1 cellular context compared by ENCODE assay signal in the genomic region with DNA sequence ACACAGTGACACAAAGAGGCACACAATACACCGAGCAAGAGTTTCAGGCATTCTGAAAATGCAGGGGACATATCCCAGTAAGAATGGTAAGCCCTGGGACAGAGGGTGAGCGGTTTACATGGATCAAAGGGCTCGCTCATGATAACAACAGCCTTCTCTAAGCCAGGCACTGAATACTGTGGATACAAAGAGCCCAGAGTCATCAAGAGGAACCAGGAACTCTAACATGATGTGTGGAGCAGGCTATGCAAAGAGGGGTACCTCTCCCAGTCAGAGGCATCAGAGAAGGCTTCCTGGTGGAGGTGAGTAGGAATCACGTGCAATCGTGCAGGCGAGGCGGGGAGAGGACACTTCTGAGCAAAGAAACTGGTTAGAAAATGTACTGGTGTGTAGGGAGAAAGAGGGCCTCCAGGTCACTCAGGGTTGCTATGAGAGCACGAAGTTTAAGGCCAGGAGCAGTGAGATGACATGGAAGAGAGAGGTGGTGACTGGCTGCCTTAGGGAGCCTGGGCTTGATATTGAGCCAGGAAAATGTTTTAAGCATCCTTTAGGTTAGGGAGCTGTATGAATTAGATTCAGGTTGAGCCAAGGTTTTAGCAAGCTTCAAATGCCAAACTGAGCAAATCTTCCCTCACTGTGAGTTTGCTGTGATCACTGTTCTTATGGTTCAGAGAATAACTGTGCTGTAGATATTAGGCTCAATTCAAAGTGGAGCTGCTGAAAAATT.
A peak's percentile ranks its signal among the peaks of the same experiment; 100 is the strongest.
TF ChIP-seq lines count a peak whose summit lies in the region.

No MANE protein-coding gene starts in this region.

TF ChIP-seq in HepG2, 621 proteins besides CTCF, POLR2A, EP300 and RAD21 (continued from another document):
- TF ChIP-seq, protein P1, sequence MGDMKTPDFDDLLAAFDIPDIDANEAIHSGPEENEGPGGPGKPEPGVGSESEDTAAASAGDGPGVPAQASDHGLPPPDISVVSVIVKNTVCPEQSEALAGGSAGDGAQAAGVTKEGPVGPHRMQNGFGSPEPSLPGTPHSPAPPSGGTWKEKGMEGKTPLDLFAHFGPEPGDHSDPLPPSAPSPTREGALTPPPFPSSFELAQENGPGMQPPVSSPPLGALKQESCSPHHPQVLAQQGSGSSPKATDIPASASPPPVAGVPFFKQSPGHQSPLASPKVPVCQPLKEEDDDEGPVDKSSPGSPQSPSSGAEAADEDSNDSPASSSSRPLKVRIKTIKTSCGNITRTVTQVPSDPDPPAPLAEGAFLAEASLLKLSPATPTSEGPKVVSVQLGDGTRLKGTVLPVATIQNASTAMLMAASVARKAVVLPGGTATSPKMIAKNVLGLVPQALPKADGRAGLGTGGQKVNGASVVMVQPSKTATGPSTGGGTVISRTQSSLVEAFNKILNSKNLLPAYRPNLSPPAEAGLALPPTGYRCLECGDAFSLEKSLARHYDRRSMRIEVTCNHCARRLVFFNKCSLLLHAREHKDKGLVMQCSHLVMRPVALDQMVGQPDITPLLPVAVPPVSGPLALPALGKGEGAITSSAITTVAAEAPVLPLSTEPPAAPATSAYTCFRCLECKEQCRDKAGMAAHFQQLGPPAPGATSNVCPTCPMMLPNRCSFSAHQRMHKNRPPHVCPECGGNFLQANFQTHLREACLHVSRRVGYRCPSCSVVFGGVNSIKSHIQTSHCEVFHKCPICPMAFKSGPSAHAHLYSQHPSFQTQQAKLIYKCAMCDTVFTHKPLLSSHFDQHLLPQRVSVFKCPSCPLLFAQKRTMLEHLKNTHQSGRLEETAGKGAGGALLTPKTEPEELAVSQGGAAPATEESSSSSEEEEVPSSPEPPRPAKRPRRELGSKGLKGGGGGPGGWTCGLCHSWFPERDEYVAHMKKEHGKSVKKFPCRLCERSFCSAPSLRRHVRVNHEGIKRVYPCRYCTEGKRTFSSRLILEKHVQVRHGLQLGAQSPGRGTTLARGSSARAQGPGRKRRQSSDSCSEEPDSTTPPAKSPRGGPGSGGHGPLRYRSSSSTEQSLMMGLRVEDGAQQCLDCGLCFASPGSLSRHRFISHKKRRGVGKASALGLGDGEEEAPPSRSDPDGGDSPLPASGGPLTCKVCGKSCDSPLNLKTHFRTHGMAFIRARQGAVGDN (CRISPR knock-in tag; IDR thresholded peaks at IDR 0.05): peak; percentile 48; the same call in 1 of the 2 replicates
- TF ChIP-seq, protein P2, sequence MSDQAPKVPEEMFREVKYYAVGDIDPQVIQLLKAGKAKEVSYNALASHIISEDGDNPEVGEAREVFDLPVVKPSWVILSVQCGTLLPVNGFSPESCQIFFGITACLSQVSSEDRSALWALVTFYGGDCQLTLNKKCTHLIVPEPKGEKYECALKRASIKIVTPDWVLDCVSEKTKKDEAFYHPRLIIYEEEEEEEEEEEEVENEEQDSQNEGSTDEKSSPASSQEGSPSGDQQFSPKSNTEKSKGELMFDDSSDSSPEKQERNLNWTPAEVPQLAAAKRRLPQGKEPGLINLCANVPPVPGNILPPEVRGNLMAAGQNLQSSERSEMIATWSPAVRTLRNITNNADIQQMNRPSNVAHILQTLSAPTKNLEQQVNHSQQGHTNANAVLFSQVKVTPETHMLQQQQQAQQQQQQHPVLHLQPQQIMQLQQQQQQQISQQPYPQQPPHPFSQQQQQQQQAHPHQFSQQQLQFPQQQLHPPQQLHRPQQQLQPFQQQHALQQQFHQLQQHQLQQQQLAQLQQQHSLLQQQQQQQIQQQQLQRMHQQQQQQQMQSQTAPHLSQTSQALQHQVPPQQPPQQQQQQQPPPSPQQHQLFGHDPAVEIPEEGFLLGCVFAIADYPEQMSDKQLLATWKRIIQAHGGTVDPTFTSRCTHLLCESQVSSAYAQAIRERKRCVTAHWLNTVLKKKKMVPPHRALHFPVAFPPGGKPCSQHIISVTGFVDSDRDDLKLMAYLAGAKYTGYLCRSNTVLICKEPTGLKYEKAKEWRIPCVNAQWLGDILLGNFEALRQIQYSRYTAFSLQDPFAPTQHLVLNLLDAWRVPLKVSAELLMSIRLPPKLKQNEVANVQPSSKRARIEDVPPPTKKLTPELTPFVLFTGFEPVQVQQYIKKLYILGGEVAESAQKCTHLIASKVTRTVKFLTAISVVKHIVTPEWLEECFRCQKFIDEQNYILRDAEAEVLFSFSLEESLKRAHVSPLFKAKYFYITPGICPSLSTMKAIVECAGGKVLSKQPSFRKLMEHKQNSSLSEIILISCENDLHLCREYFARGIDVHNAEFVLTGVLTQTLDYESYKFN (CRISPR knock-in tag; conservative IDR thresholded peaks at IDR 0.05): peak; percentile 71
- TF ChIP-seq SIX1 (CRISPR knock-in tag; IDR thresholded peaks at IDR 0.05; ENCODE audit: borderline replicate concordance) (peak; percentile 8; the same call in 1 of the 2 replicates), ZNF430 (CRISPR knock-in tag; IDR thresholded peaks at IDR 0.05) (peak; percentile 64; the same call in 1 of the 2 replicates), CREB1 (IDR thresholded peaks at IDR 0.05) (no peak), CREB1 (CRISPR knock-in tag; IDR thresholded peaks at IDR 0.05) (peak; percentile 43; the same call in 1 of the 2 replicates), TGIF2 (CRISPR knock-in tag; IDR thresholded peaks at IDR 0.05) (peak; percentile 28), KDM5B (CRISPR knock-in tag; IDR thresholded peaks at IDR 0.05; ENCODE audit: borderline replicate concordance) (0 out of 2 replicates have a peak, but pooled peaks have one; percentile 20), SOX13 (IDR thresholded peaks at IDR 0.05) (peak; percentile 58; the same call in 1 of the 2 replicates), SOX13 (CRISPR knock-in tag; conservative IDR thresholded peaks at IDR 0.05 in 1 of 2, IDR thresholded peaks at IDR 0.05 in 1 of 2) (peak in 1 of 2 experiments; percentile 91; a peak in 2 of 4 replicates), CCDC6 (CRISPR knock-in tag; IDR thresholded peaks at IDR 0.05) (peak; percentile 45; the same call in 1 of the 2 replicates), ZFY (CRISPR knock-in tag; IDR thresholded peaks at IDR 0.05) (peak; percentile 60)
- TF ChIP-seq, protein P3, sequence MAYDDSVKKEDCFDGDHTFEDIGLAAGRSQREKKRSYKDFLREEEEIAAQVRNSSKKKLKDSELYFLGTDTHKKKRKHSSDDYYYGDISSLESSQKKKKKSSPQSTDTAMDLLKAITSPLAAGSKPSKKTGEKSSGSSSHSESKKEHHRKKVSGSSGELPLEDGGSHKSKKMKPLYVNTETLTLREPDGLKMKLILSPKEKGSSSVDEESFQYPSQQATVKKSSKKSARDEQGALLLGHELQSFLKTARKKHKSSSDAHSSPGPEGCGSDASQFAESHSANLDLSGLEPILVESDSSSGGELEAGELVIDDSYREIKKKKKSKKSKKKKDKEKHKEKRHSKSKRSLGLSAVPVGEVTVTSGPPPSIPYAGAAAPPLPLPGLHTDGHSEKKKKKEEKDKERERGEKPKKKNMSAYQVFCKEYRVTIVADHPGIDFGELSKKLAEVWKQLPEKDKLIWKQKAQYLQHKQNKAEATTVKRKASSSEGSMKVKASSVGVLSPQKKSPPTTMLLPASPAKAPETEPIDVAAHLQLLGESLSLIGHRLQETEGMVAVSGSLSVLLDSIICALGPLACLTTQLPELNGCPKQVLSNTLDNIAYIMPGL (CRISPR knock-in tag; IDR thresholded peaks at IDR 0.05; ENCODE audit: borderline replicate concordance in 1 of 2, low read depth in 1 of 2): 0 out of 4 replicates have a peak, but pooled peaks of 1 of the 2 experiments have one; percentile 11
- TF ChIP-seq, protein P4, sequence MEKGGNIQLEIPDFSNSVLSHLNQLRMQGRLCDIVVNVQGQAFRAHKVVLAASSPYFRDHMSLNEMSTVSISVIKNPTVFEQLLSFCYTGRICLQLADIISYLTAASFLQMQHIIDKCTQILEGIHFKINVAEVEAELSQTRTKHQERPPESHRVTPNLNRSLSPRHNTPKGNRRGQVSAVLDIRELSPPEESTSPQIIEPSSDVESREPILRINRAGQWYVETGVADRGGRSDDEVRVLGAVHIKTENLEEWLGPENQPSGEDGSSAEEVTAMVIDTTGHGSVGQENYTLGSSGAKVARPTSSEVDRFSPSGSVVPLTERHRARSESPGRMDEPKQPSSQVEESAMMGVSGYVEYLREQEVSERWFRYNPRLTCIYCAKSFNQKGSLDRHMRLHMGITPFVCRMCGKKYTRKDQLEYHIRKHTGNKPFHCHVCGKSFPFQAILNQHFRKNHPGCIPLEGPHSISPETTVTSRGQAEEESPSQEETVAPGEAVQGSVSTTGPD (CRISPR knock-in tag; IDR thresholded peaks at IDR 0.05): no peak
TF ChIP-seq in HepG2: peak in this region for 127.
